In the genomic region with DNA sequence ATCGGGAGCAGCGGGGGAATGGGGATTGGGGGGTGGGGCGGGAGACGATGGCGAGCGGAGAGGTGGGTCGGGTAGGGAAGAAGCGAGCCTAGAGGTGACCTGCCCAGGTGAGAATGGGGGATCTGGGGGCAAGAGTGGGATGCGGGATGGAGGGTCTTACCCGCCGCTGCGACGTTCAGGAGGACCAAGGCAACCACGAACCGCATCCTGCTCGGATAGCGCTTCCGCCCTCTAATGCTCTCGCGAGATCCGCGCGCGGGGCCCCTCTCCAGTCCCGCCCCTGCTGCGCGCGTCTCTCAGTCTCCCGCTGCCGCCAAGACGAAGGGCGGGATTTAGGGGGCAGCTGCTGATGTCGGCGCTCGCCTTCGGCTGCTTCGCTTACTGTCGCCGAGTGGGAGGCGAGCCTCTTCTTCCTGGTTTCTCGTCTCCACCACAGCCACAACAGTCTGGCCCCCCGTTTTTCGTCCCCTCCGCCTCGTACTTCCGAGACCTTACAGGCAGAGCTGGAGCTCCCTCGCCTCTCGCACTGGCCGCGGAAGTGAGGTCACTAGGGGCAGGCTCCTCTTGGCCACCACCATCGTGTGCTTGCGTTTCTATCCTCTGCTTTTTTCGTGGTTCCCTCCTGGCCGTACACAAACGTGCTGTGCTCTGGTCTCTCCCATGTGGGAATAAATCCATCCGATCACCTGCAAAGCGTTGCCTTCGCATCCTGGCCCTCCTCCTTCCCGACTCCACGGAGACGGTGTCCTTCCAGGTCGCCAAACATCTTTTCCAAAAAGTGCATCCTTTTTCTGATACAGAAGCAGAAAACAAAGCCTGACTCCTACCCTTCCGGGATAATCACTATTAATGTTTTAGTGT, we compare ENCODE assay signal across 8 cellular contexts. TPM values are rescaled to one million over a fixed set of nuclear protein-coding genes. Genes with fewer than 3 reads are reported as not detected.
DNase-seq lines count a peak whose midpoint lies in the region; ATAC-seq, FAIRE-seq and TF ChIP-seq lines count a peak whose summit lies in the region.

A gene (minus strand): TSS at position 233 of the 861 bp plus-strand sequence. CDS start 27 bp downstream, at position 206.

- H3K27ac ChIP-seq in DND-41 (ENCODE audit: low read length) (peak within 1 kb of the TSS; percentile 97), Karpas-422 (ENCODE audit: low read length) (peak within 1 kb of the TSS; percentile 82), esophagus squamous epithelium (peak within 1 kb of the TSS; percentile 91 to 99 (median 98))

- peak; percentile 95 for DNase-seq in DND-41
- peak; percentile 99 for DNase-seq in Karpas-422
- DNase-seq in RCC 7860 (ENCODE audit: low spot score), result peak; percentile 77
- peak; percentile 96 for DNase-seq in activated T-cell treated with anti-CD3 and anti-CD28 coated beads, Interleukin-2, amount 50 U/mL, for 72 hours
- peak; percentile 81 for DNase-seq in esophagus squamous epithelium (lab: John Stamatoyannopoulos, UW)
- peak; percentile 95 for DNase-seq in myocyte (ENCODE audit: low read depth)
- DNase-seq in stimulated activated CD8-positive, alpha-beta memory T cell treated with anti-CD3 and anti-CD28 coated beads, Interleukin-7, amount 100 ng/mL, for 4 hours (ENCODE audit: low read depth in 2 of 2), result peak; percentile 84 to 93

- peaks cover 0 to 2% of the 10 kb centered on the region in 2 donors for H3K9me3 Mint-ChIP-seq in activated T-cell treated with anti-CD3 and anti-CD28 coated beads, Interleukin-2, amount 50 U/mL, for 72 hours

- H3K9me3 ChIP-seq in DND-41 (ENCODE audit: insufficient read depth, low read length, severe bottlenecking), result no peaks in the 10 kb centered on the region
- no peaks in the 10 kb centered on the region for H3K9me3 ChIP-seq in Karpas-422 (ENCODE audit: low read length)
- no peaks in the 10 kb centered on the region for H3K9me3 ChIP-seq in esophagus squamous epithelium

- H2AFZ ChIP-seq in DND-41 (ENCODE audit: low read depth, low read length) (peak within 1 kb of the TSS; percentile 85), Karpas-422 (ENCODE audit: low read length) (0 out of 2 replicates have a peak within 1 kb of the TSS, but pooled peaks have one; percentile 46)

- TF ChIP-seq POLR2A in esophagus squamous epithelium (IDR thresholded peaks at IDR 0.05), result peak in 3 of 4 donors; percentile 98 to 100 (median 99)

- peaks cover 24 to 45% of the 10 kb centered on the region in 2 donors for H3K36me3 Mint-ChIP-seq in activated T-cell treated with anti-CD3 and anti-CD28 coated beads, Interleukin-2, amount 50 U/mL, for 72 hours (ENCODE audit: insufficient read depth in 2 of 2)

- H3K4me3 ChIP-seq in DND-41 (ENCODE audit: low read depth in 1 of 2, low read length in 2 of 2), result peak within 1 kb of the TSS; percentile 63 to 79
- peak within 1 kb of the TSS; percentile 87 for H3K4me3 ChIP-seq in Karpas-422 (ENCODE audit: low read length)
- H3K4me3 ChIP-seq in esophagus squamous epithelium, result peak within 1 kb of the TSS; percentile 71 to 95 (median 84)

- H3K27me3 Mint-ChIP-seq in activated T-cell treated with anti-CD3 and anti-CD28 coated beads, Interleukin-2, amount 50 U/mL, for 72 hours (ENCODE audit: low read depth), result no peaks in the 10 kb centered on the region

- peak; percentile 25 for TF ChIP-seq CTCF in DND-41 (IDR thresholded peaks at IDR 0.05; ENCODE audit: borderline replicate concordance, extremely low read depth, low read length, poor library complexity, severe bottlenecking)
- peak in 4 of 6 experiments; percentile 9 to 30 (median 21) for TF ChIP-seq CTCF in esophagus squamous epithelium (IDR thresholded peaks at IDR 0.05)

- intact Hi-C loops in esophagus squamous epithelium (cut with DNase I), result no loop called here

- no peak for FAIRE-seq in RCC 7860 (lab: Jason Lieb, UNC)

- peak within 1 kb of the TSS; percentile 73 for H3K9ac ChIP-seq in DND-41 (ENCODE audit: low read depth, low read length)
- H3K9ac ChIP-seq in Karpas-422 (ENCODE audit: low read length), result peak within 1 kb of the TSS; percentile 91

- H4K20me1 ChIP-seq in DND-41 (ENCODE audit: insufficient read depth, low read length) (peaks cover 41% of the 10 kb centered on the region), Karpas-422 (ENCODE audit: insufficient read depth, low read depth, low read length) (peaks cover 38% of the 10 kb centered on the region)

- ATAC-seq in DND-41 (ENCODE audit: insufficient read depth, low read depth), result peak; percentile 89
- ATAC-seq in GM21825 (IDR thresholded peaks at IDR 0.05; ENCODE audit: unreplicated experiment), result peak; percentile 88
- peak; percentile 90 to 92 for ATAC-seq in activated T-cell treated with anti-CD3 and anti-CD28 coated beads, Interleukin-2, amount 50 U/mL, for 72 hours (replicated peaks in 1 of 2)

- peaks cover 47% of the 10 kb centered on the region for H3K4me1 ChIP-seq in DND-41 (ENCODE audit: insufficient read depth, low read length)
- peaks cover 43% of the 10 kb centered on the region for H3K4me1 ChIP-seq in Karpas-422 (ENCODE audit: low read length)
- H3K4me1 ChIP-seq in esophagus squamous epithelium, result peaks cover 11 to 53% (median 25%) of the 10 kb centered on the region in 3 donors

- H3K4me2 ChIP-seq in DND-41 (ENCODE audit: insufficient read depth, low read length) (peak within 1 kb of the TSS; percentile 97), Karpas-422 (ENCODE audit: low read depth, low read length, poor library complexity, severe bottlenecking) (peak within 1 kb of the TSS; percentile 97)

- 0% methylated on average over 42 to 61 of the region's 63 CpGs for WGBS in esophagus squamous epithelium, 2 donors

- peaks cover 45% of the 10 kb centered on the region for H3K36me3 ChIP-seq in DND-41 (ENCODE audit: insufficient read depth, low read length)
- peaks cover 32% of the 10 kb centered on the region for H3K36me3 ChIP-seq in Karpas-422 (ENCODE audit: insufficient read depth, low read length)
- peaks cover 10 to 20% (median 16%) of the 10 kb centered on the region in 3 donors for H3K36me3 ChIP-seq in esophagus squamous epithelium

- H3K4me3 Mint-ChIP-seq in activated T-cell treated with anti-CD3 and anti-CD28 coated beads, Interleukin-2, amount 50 U/mL, for 72 hours, result peak within 1 kb of the TSS; percentile 98

- H3K4me1 Mint-ChIP-seq in activated T-cell treated with anti-CD3 and anti-CD28 coated beads, Interleukin-2, amount 50 U/mL, for 72 hours (ENCODE audit: low read depth), result peaks cover 63% of the 10 kb centered on the region

- no peaks in the 10 kb centered on the region for H3K27me3 ChIP-seq in DND-41 (ENCODE audit: insufficient read depth, low read length, poor library complexity)
- no peaks in the 10 kb centered on the region for H3K27me3 ChIP-seq in Karpas-422 (ENCODE audit: low read length)
- H3K27me3 ChIP-seq in esophagus squamous epithelium, result no peaks in the 10 kb centered on the region

- no peaks in the 10 kb centered on the region for H3K9me2 ChIP-seq in Karpas-422 (replicated peaks; ENCODE audit: insufficient read depth, low read length)

- H3K27ac Mint-ChIP-seq in activated T-cell treated with anti-CD3 and anti-CD28 coated beads, Interleukin-2, amount 50 U/mL, for 72 hours, result peak within 1 kb of the TSS; percentile 99

- peaks cover 54% of the 10 kb centered on the region for H3K79me2 ChIP-seq in DND-41 (ENCODE audit: insufficient read depth, low read length)
- peaks cover 46% of the 10 kb centered on the region for H3K79me2 ChIP-seq in Karpas-422 (ENCODE audit: low read length)

RNA-seq across cellular contexts. Expression of the gene that starts here (rescaled TPM):
- total RNA-seq in Karpas-422 (2014; rRNA removed; shearing (Covaris generic); ENCODE audit: low replicate concordance), result 130 and 150 TPM in 2 replicates
- 100 to 1,000 TPM; 102 to 106 TPM for total RNA-seq in activated T-cell treated with anti-CD3 and anti-CD28 coated beads, Interleukin-2, amount 50 U/mL, for 72 hours
- total RNA-seq in esophagus squamous epithelium, result 10 to 100 TPM; 40.6 to 77.2 (median 49.0) TPM
- total RNA-seq in myocyte, result 78.3 and 88.1 TPM in 2 replicates
- 92.8 TPM for polyA plus RNA-seq in myocyte (2012)

Comparison
In these comparisons a context has a peak if more than half of its experiments do, and no peak if none do; other contexts are left out.
1. Peak in every context shown above with its lines: DNase-seq, ATAC-seq, H3K4me3 ChIP-seq and H3K27ac ChIP-seq.